In the genomic region with DNA sequence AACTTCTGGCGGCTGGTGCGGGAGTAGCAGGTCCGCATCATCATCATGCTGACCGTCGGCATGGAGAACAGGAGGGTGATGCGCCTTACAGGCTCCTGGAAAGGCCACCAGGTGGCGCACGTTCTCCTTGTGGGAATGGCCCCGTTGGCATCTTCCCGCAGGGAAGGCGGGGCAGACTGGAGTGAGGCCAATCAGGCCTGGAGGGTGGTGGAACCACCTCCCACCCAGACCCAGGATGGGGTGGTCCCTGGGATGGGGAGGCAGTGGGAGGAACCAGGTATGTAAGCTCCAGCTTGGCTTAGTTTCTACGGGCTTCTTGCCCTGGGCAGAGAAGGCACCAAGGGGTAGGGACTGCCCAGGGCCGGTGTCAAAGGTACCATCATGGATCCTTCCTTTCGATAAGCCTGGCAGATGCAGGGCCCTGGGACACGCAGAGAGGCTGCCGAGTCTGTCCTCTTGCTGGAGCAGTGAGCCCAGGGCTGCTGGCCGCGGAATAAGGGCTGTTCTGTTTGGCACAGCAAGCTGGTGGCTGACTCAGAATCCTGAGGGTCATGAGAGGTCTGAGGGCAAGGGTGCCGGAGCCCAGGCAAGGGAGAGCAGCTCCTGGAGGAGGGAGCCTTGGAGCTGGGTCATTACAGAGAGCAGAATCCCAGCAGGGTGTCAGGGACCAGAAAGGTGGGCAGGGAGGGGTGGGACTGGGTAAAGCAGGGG, we compare ENCODE assay signal across 8 cellular contexts. TPM values are rescaled to one million over a fixed set of nuclear protein-coding genes. Genes with fewer than 3 reads are reported as not detected.
A peak's percentile ranks its signal among the peaks of the same experiment; 100 is the strongest.
DNase-seq lines count a peak whose midpoint lies in the region; ATAC-seq and TF ChIP-seq lines count a peak whose summit lies in the region.

No MANE protein-coding gene starts in this region.

- DNase-seq in Caco-2: peak; percentile 87 to 89
- peak; percentile 59 to 88 for DNase-seq in NCI-H526 (lab: John Stamatoyannopoulos, UW)
- peak; percentile 65 for DNase-seq in activated CD4-positive, alpha-beta T cell treated with anti-CD3 and anti-CD28 coated beads, Interleukin-2, amount 50 U/mL, for 1 hour
- peak; percentile 72 to 89 (median 83) for DNase-seq in dorsolateral prefrontal cortex
- DNase-seq in lower leg skin (ENCODE audit: low spot score in 2 of 2): peak; percentile 62 to 93
- peak in 2 of 3 experiments; percentile 44 to 50 for DNase-seq in stimulated activated CD4-positive, alpha-beta T cell treated with anti-CD3 and anti-CD28 coated beads, TNF-alpha, amount 100 ng/mL, for 4 hours (ENCODE audit: low read depth in 3 of 3)

- H3K4me1 ChIP-seq in Caco-2: peaks cover 9% of the 10 kb centered on the region

- WGBS in lower leg skin, 2 donors: 9 to 23% methylated on average over 11 to 14 of the region's 19 CpGs

- POLR2A ChIA-PET in Caco-2 (lab: Charles Lee): no interaction called here

- no peak for TF ChIP-seq POLR2A in lower leg skin (IDR thresholded peaks at IDR 0.05)

- peak; percentile 40 for ATAC-seq in HG03280 (IDR thresholded peaks at IDR 0.05; ENCODE audit: unreplicated experiment)
- ATAC-seq in HG03460 (IDR thresholded peaks at IDR 0.05; ENCODE audit: unreplicated experiment): no peak

- peaks cover 2% of the 10 kb centered on the region for H3K27me3 Mint-ChIP-seq in Caco-2 (ENCODE audit: insufficient read depth, unreplicated experiment)

- H3K4me3 ChIP-seq in Caco-2 (ENCODE audit: low read depth, low read length) (no peak overlapping the region), dorsolateral prefrontal cortex (peak overlapping the region in 7 of 59 donors; percentile 2 to 32 (median 12)), lower leg skin (ENCODE audit: low read depth, poor library complexity, severe bottlenecking) (no peak overlapping the region)

- H3K9me3 ChIP-seq in Caco-2: no peaks in the 10 kb centered on the region

- intact Hi-C loops in Caco-2 (cut with micrococcal nuclease; ENCODE audit: unreplicated experiment): loop anchor here (1.0 to 5.0 kb wide), 2 partner anchors 72 to 534 kb away; no protein-coding TSS in a partner anchor
- intact Hi-C loops in dorsolateral prefrontal cortex (cut with DNase I): loop anchor here (2.0 to 5.0 kb wide), 2 partner anchors 532 to 534 kb away; no protein-coding TSS in a partner anchor
- intact Hi-C loops in lower leg skin (cut with DNase I; ENCODE audit: low total_unique reads): loop anchor here (5.0 to 10.0 kb wide), 2 partner anchors 132 to 530 kb away; partner anchors contain the start of gene SYT2

- H3K27me3 ChIP-seq in Caco-2 (replicated peaks; ENCODE audit: control insufficient read depth, insufficient read depth, low read length) (no peaks in the 10 kb centered on the region), dorsolateral prefrontal cortex (peaks cover 0 to 8% (median 0%) of the 10 kb centered on the region in 45 donors)

- no peaks in the 10 kb centered on the region for H3K9me3 Mint-ChIP-seq in Caco-2 (ENCODE audit: unreplicated experiment)

- H3K36me3 ChIP-seq in Caco-2 (ENCODE audit: control insufficient read depth, insufficient read depth, low read length): no peaks in the 10 kb centered on the region

- H3K27ac ChIP-seq in dorsolateral prefrontal cortex: no peak overlapping the region

- H3K36me3 Mint-ChIP-seq in Caco-2 (ENCODE audit: insufficient read depth, unreplicated experiment): peaks cover 6% of the 10 kb centered on the region

- BruUV-seq in Caco-2 (replicated peaks; lab: Mats Ljungman, UMichigan): no TSS peak

- no peak overlapping the region for H3K27ac Mint-ChIP-seq in Caco-2 (ENCODE audit: unreplicated experiment)

- peaks cover 15% of the 10 kb centered on the region for H3K4me1 Mint-ChIP-seq in Caco-2 (ENCODE audit: low read depth, unreplicated experiment)

- CTCF ChIA-PET in Caco-2 (lab: Charles Lee): interaction anchor here (0.7 kb wide), 1 partner anchor 90 kb away, joined by 8 read pairs; no protein-coding TSS in a partner anchor

- TF ChIP-seq CTCF in Caco-2 (IDR thresholded peaks at IDR 0.05; ENCODE audit: insufficient read depth in 1 of 2, low read depth in 1 of 2, low read length in 1 of 2, severe bottlenecking in 1 of 2, unreplicated experiment in 1 of 2): peak; percentile 88 to 92
- TF ChIP-seq CTCF in dorsolateral prefrontal cortex (IDR thresholded peaks at IDR 0.05 in 54 of 56, conservative IDR thresholded peaks at IDR 0.05 in 2 of 56; ENCODE audit: low read depth in 1 of 56, partially characterized antibody in 56 of 56): peak; percentile 44 to 90 (median 81)
- TF ChIP-seq CTCF in lower leg skin (IDR thresholded peaks at IDR 0.05): no peak

- no peak overlapping the region for H3K4me3 Mint-ChIP-seq in Caco-2 (ENCODE audit: unreplicated experiment)

RNA-seq across cellular contexts. Expression of gene LGR6, which starts 8.7 kb away (rescaled TPM):
- 0.36 TPM in 1 of 2 replicates, not detected in the other for total RNA-seq in Caco-2 (2022)
- 1 to 10 TPM in 26 of 120 experiments, under 1 TPM in 85, not detected in 9; 0.12 to 4.0 (median 0.62) TPM for total RNA-seq in dorsolateral prefrontal cortex
- total RNA-seq in lower leg skin: 1 to 10 TPM in 2 of 4 donors, under 1 TPM in 2; 0.39 to 4.4 (median 1.8) TPM

RNA-seq across cellular contexts. Expression of gene PTPN7, which starts 24.5 kb away (rescaled TPM):
- total RNA-seq in Caco-2 (2022) (not detected in 2 replicates), dorsolateral prefrontal cortex (1 to 10 TPM in 52 of 120 experiments, under 1 TPM in 48, not detected in 20; 0.16 to 4.1 (median 1.0) TPM), lower leg skin (1 to 10 TPM; 1.6 to 2.4 (median 2.2) TPM)

RNA-seq across cellular contexts. Expression of gene ARL8A, which starts 40.4 kb away (rescaled TPM):
- 25.0 and 27.8 TPM in 2 replicates for total RNA-seq in Caco-2 (2022)
- total RNA-seq in dorsolateral prefrontal cortex: 100 to 1,000 TPM in 119 of 120 experiments, 10 to 100 TPM in 1; 88.0 to 248 (median 166) TPM
- total RNA-seq in lower leg skin: 10 to 100 TPM; 36.5 to 68.4 (median 41.3) TPM

Comparison
In these comparisons a context has a peak if more than half of its experiments do, and no peak if none do; other contexts are left out.
1. CTCF ChIP-seq: peak in Caco-2 (2 of 2) and dorsolateral prefrontal cortex (56 of 56); none in lower leg skin (0 of 3).
2. Peak in every context shown above with its lines, with median percentiles within 50 percentile points of each other: DNase-seq.